21 cellular contexts compared by ENCODE assay signal in genomic region chr1:181084606-181084969, GRCh38. TPM values are rescaled to one million over a fixed set of nuclear protein-coding genes. Genes with fewer than 3 reads are reported as not detected.
A peak's percentile ranks its signal among the peaks of the same experiment; 100 is the strongest.
DNase-seq lines count a peak whose midpoint lies in the region; FAIRE-seq and TF ChIP-seq lines count a peak whose summit lies in the region.
"Had no signal": no experiment of that assay in that cellular context is flagged by ENCODE, and none has a peak within 500 bp of the region (broad histone marks: within the 10 kb centered on the region; RNA-seq: fewer than 3 reads in every experiment).

No MANE protein-coding gene starts in this region.

- intact Hi-C loops in activated T-helper 1 cell treated with anti-CD3 and anti-CD28 coated beads, Interleukin-12 subunit alpha, Interleukin-12 subunit beta, Interleukin-2, Interleukin-4 antibody, amounts not matched to agents 30 ng/mL and 10 ng/mL and 1 ng/mL, durations not matched to agents 14 hours and 24 hours and 36 hours (cut with micrococcal nuclease), result loop anchor here (1.0 to 2.0 kb wide), 3 partner anchors 58 to 202 kb away; no protein-coding TSS in a partner anchor

- H3K36me3 Mint-ChIP-seq in activated T-helper 1 cell treated with anti-CD3 and anti-CD28 coated beads, Interleukin-12 subunit alpha, Interleukin-12 subunit beta, Interleukin-2, Interleukin-4 antibody, amounts not matched to agents 30 ng/mL and 10 ng/mL and 1 ng/mL, durations not matched to agents 14 hours and 24 hours and 36 hours (ENCODE audit: low read depth), result peaks cover 4% of the 10 kb centered on the region
- H3K36me3 Mint-ChIP-seq in neural crest cell (ENCODE audit: low read depth), result no peaks in the 10 kb centered on the region
- H3K36me3 Mint-ChIP-seq in neural progenitor cell, result no peaks in the 10 kb centered on the region

- no peak for DNase-seq in GM12891 (ENCODE audit: insufficient read length, low spot score)
- no peak for DNase-seq in activated T-helper 1 cell treated with anti-CD3 and anti-CD28 coated beads, Interleukin-12 subunit alpha, Interleukin-12 subunit beta, Interleukin-2, Interleukin-4 antibody, amounts not matched to agents 30 ng/mL and 10 ng/mL and 1 ng/mL, durations not matched to agents 14 hours and 24 hours and 36 hours (ENCODE audit: low spot score)
- DNase-seq in neural crest cell (ENCODE audit: low read depth, low spot score), result no peak
- no peak for DNase-seq in neural progenitor cell (ENCODE audit: low spot score)
- no peak for DNase-seq in pons (ENCODE audit: low spot score)
- no peak for DNase-seq in stimulated activated naive CD4-positive, alpha-beta T cell treated with Interleukin-2 at 50 U/mL for 16 hours (lab: John Stamatoyannopoulos, UW)
- DNase-seq: esophagus squamous epithelium, kidney glomerular epithelial cell, NCI-H2081 treated with DMSO at 0.1 percent for 48 hours, NCI-H2227 treated with DMSO at 0.1 percent for 48 hours, occipital lobe had no signal

- peak overlapping the region; percentile 13 for H3K27ac Mint-ChIP-seq in activated T-helper 1 cell treated with anti-CD3 and anti-CD28 coated beads, Interleukin-12 subunit alpha, Interleukin-12 subunit beta, Interleukin-2, Interleukin-4 antibody, amounts not matched to agents 30 ng/mL and 10 ng/mL and 1 ng/mL, durations not matched to agents 14 hours and 24 hours and 36 hours
- H3K27ac Mint-ChIP-seq in neural crest cell (ENCODE audit: unreplicated experiment), result no peak overlapping the region
- no peak overlapping the region for H3K27ac Mint-ChIP-seq in neural progenitor cell
- H3K27ac Mint-ChIP-seq: activated T-cell treated with anti-CD3 and anti-CD28 coated beads, Interleukin-2, amount 50 U/mL, for 72 hours had no signal

- no peak overlapping the region for H3K4me3 ChIP-seq in BLaER1 treated with 17β-estradiol and CSF1 and Interleukin-3, amounts not matched to agents 10 nM and 100 nM
- H3K4me3 ChIP-seq in neural progenitor cell, result no peak overlapping the region
- H3K4me3 ChIP-seq: esophagus squamous epithelium, gastrocnemius medialis, Peyer's patch, suprapubic skin, upper lobe of left lung had no signal

- peaks cover 42% of the 10 kb centered on the region for H3K4me1 Mint-ChIP-seq in activated T-helper 1 cell treated with anti-CD3 and anti-CD28 coated beads, Interleukin-12 subunit alpha, Interleukin-12 subunit beta, Interleukin-2, Interleukin-4 antibody, amounts not matched to agents 30 ng/mL and 10 ng/mL and 1 ng/mL, durations not matched to agents 14 hours and 24 hours and 36 hours (ENCODE audit: low read depth)
- H3K4me1 Mint-ChIP-seq in neural crest cell, result peaks cover 8% of the 10 kb centered on the region
- peaks cover 20% of the 10 kb centered on the region for H3K4me1 Mint-ChIP-seq in neural progenitor cell

- H3K9me3 Mint-ChIP-seq in activated T-helper 1 cell treated with anti-CD3 and anti-CD28 coated beads, Interleukin-12 subunit alpha, Interleukin-12 subunit beta, Interleukin-2, Interleukin-4 antibody, amounts not matched to agents 30 ng/mL and 10 ng/mL and 1 ng/mL, durations not matched to agents 14 hours and 24 hours and 36 hours, result no peaks in the 10 kb centered on the region
- H3K9me3 Mint-ChIP-seq in neural crest cell, result no peaks in the 10 kb centered on the region
- no peaks in the 10 kb centered on the region for H3K9me3 Mint-ChIP-seq in neural progenitor cell
- H3K9me3 Mint-ChIP-seq: activated T-cell treated with anti-CD3 and anti-CD28 coated beads, Interleukin-2, amount 50 U/mL, for 72 hours; naive B cell had no signal

- no peaks in the 10 kb centered on the region for H3K9me3 ChIP-seq in BLaER1 treated with 17β-estradiol and CSF1 and Interleukin-3, amounts not matched to agents 10 nM and 100 nM (replicated peaks in 1 of 11)
- H3K9me3 ChIP-seq in neural progenitor cell (ENCODE audit: low read depth), result no peaks in the 10 kb centered on the region
- H3K9me3 ChIP-seq: esophagus squamous epithelium, gastrocnemius medialis, Peyer's patch, suprapubic skin, upper lobe of left lung had no signal

- H3K4me1 ChIP-seq in BLaER1 treated with 17β-estradiol and CSF1 and Interleukin-3, amounts not matched to agents 10 nM and 100 nM, result peaks cover 34 to 61% (median 42%) of the 10 kb centered on the region in 10 experiments
- H3K4me1 ChIP-seq in neural progenitor cell, result no peaks in the 10 kb centered on the region

- peaks cover 7% of the 10 kb centered on the region for H3K79me2 ChIP-seq in neural progenitor cell (ENCODE audit: low read depth)

- H3K27me3 Mint-ChIP-seq in activated T-helper 1 cell treated with anti-CD3 and anti-CD28 coated beads, Interleukin-12 subunit alpha, Interleukin-12 subunit beta, Interleukin-2, Interleukin-4 antibody, amounts not matched to agents 30 ng/mL and 10 ng/mL and 1 ng/mL, durations not matched to agents 14 hours and 24 hours and 36 hours (ENCODE audit: insufficient read depth), result peaks cover 19% of the 10 kb centered on the region
- H3K27me3 Mint-ChIP-seq in neural crest cell (ENCODE audit: low read depth) (peaks cover 3% of the 10 kb centered on the region), neural progenitor cell (ENCODE audit: insufficient read depth, low read depth) (peaks cover 10% of the 10 kb centered on the region)
- H3K27me3 Mint-ChIP-seq: CD4-positive, alpha-beta memory T cell; naive B cell had no signal

- peak overlapping the region in 6 of 11 experiments; percentile 0 to 56 (median 27); a peak in 6 of 22 replicates for H3K4me2 ChIP-seq in BLaER1 treated with 17β-estradiol and CSF1 and Interleukin-3, amounts not matched to agents 10 nM and 100 nM
- no peak overlapping the region for H3K4me2 ChIP-seq in neural progenitor cell

- peaks cover 9 to 10% (median 10%) of the 10 kb centered on the region in 11 experiments; a peak in 21 of 22 replicates for H4K20me1 ChIP-seq in BLaER1 treated with 17β-estradiol and CSF1 and Interleukin-3, amounts not matched to agents 10 nM and 100 nM
- H4K20me1 ChIP-seq in neural progenitor cell (ENCODE audit: low read depth), result peaks cover 8% of the 10 kb centered on the region

- peaks cover 10% of the 10 kb centered on the region for H3F3A ChIP-seq in neural progenitor cell (ENCODE audit: low read depth)

- peak; percentile 13 for FAIRE-seq in GM12891 (lab: Jason Lieb, UNC)
- FAIRE-seq: H54 had no signal

- no peak for TF ChIP-seq POLR2A in GM12891 (IDR thresholded peaks at IDR 0.05; ENCODE audit: low read depth, low read length)

- H3K27ac ChIP-seq in BLaER1 treated with 17β-estradiol and CSF1 and Interleukin-3, amounts not matched to agents 10 nM and 100 nM, result no peak overlapping the region
- H3K27ac ChIP-seq in neural progenitor cell, result no peak overlapping the region
- H3K27ac ChIP-seq: esophagus squamous epithelium, HL-60, Peyer's patch, suprapubic skin, upper lobe of left lung had no signal

- H3K36me3 ChIP-seq in BLaER1 treated with 17β-estradiol and CSF1 and Interleukin-3, amounts not matched to agents 10 nM and 100 nM, result no peaks in the 10 kb centered on the region
- no peaks in the 10 kb centered on the region for H3K36me3 ChIP-seq in neural progenitor cell
- H3K36me3 ChIP-seq: esophagus squamous epithelium, gastrocnemius medialis, Peyer's patch, suprapubic skin, upper lobe of left lung had no signal

- no peak overlapping the region for H3K9ac ChIP-seq in BLaER1 treated with 17β-estradiol and CSF1 and Interleukin-3, amounts not matched to agents 10 nM and 100 nM
- no peak overlapping the region for H3K9ac ChIP-seq in neural progenitor cell

- no peak overlapping the region for H2AFZ ChIP-seq in neural progenitor cell (replicated peaks)

- TF ChIP-seq CTCF in neural crest cell (conservative IDR thresholded peaks at IDR 0.05) (no peak), neural progenitor cell (IDR thresholded peaks at IDR 0.05) (no peak)

- no peak overlapping the region for H3K4me3 Mint-ChIP-seq in activated T-helper 1 cell treated with anti-CD3 and anti-CD28 coated beads, Interleukin-12 subunit alpha, Interleukin-12 subunit beta, Interleukin-2, Interleukin-4 antibody, amounts not matched to agents 30 ng/mL and 10 ng/mL and 1 ng/mL, durations not matched to agents 14 hours and 24 hours and 36 hours
- H3K4me3 Mint-ChIP-seq in neural crest cell (peak overlapping the region; percentile 16), neural progenitor cell (no peak overlapping the region)

- no peaks in the 10 kb centered on the region for H3K27me3 ChIP-seq in BLaER1 treated with 17β-estradiol and CSF1 and Interleukin-3, amounts not matched to agents 10 nM and 100 nM
- H3K27me3 ChIP-seq in neural progenitor cell, result peaks cover 20% of the 10 kb centered on the region
- H3K27me3 ChIP-seq: esophagus squamous epithelium, gastrocnemius medialis, Peyer's patch, suprapubic skin, upper lobe of left lung had no signal

TF ChIP-seq in GM12891, 5 proteins besides CTCF, POLR2A, EP300 and RAD21:
- no peak for TF ChIP-seq SPI1 (IDR thresholded peaks at IDR 0.05; ENCODE audit: low read depth, low read length)
- TF ChIP-seq TAF1 (IDR thresholded peaks at IDR 0.05; ENCODE audit: low read depth, low read length), result no peak
- TF ChIP-seq POU2F2 (IDR thresholded peaks at IDR 0.05; ENCODE audit: low read depth, low read length), result no peak
- TF ChIP-seq PAX5 (IDR thresholded peaks at IDR 0.05; ENCODE audit: insufficient read depth, low read length, severe bottlenecking), result no peak
- no peak for TF ChIP-seq POLR2AphosphoS5 (IDR thresholded peaks at IDR 0.05; ENCODE audit: low read depth, low read length)

RNA-seq across cellular contexts. Expression of gene IER5, which starts 3.9 kb away (rescaled TPM):
- 33.9 TPM for polyA plus RNA-seq in GM12891 (2012; ENCODE audit: low read depth, missing spikeins)
- 59.4 and 61.5 TPM in 2 replicates for total RNA-seq in activated T-helper 1 cell treated with anti-CD3 and anti-CD28 coated beads, Interleukin-12 subunit alpha, Interleukin-12 subunit beta, Interleukin-2, Interleukin-4 antibody, amounts not matched to agents 30 ng/mL and 10 ng/mL and 1 ng/mL, durations not matched to agents 14 hours and 24 hours and 36 hours
- total RNA-seq in neural crest cell, result 7.5 and 7.7 TPM in 2 replicates
- 8.0 and 15.3 TPM in 2 replicates for total RNA-seq in neural progenitor cell (ENCODE audit: low replicate concordance)

RNA-seq across cellular contexts. Expression of gene MR1, which starts 50.8 kb away (rescaled TPM):
- 24.6 TPM for polyA plus RNA-seq in GM12891 (2012; ENCODE audit: low read depth, missing spikeins)
- 16.6 and 17.6 TPM in 2 replicates for total RNA-seq in activated T-helper 1 cell treated with anti-CD3 and anti-CD28 coated beads, Interleukin-12 subunit alpha, Interleukin-12 subunit beta, Interleukin-2, Interleukin-4 antibody, amounts not matched to agents 30 ng/mL and 10 ng/mL and 1 ng/mL, durations not matched to agents 14 hours and 24 hours and 36 hours
- total RNA-seq in neural crest cell (0.21 TPM in 1 of 2 replicates, not detected in the other), neural progenitor cell (ENCODE audit: low replicate concordance) (0.03 TPM in 1 of 2 replicates, not detected in the other)

Comparison
In these comparisons a context has a peak if more than half of its experiments do, and no peak if none do; other contexts are left out.
1. RNA of gene MR1, which starts 50.8 kb away (total RNA-seq): 16.6 to 17.6 TPM in activated T-helper 1 cell treated with anti-CD3 and anti-CD28 coated beads, Interleukin-12 subunit alpha, Interleukin-12 subunit beta, Interleukin-2, Interleukin-4 antibody, amounts not matched to agents 30 ng/mL and 10 ng/mL and 1 ng/mL, durations not matched to agents 14 hours and 24 hours and 36 hours; 0.21 TPM in neural crest cell and 0.03 TPM in neural progenitor cell; every median in the first group is over 10 times any median in the second.